18 cellular contexts compared by ENCODE assay signal in the genomic region with DNA sequence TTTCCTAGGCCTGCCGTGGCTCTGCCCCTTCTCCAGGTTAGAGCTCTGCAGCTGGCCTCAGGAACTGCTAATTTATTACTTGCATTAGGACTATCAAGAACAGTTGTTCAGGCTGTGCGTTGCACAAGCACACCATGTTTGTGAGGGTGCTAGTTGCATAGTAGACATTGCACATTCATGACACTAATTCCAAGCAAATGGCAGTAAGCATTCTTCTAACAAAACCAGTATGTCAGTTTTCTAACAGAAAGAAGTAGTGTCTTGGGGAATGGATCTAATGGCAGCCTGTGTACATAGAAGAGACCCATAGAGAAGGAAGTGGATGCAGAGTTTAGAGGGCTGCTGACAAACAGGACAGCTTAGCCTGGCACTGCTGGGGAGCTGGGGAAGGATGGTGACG. TPM values are rescaled to one million over a fixed set of nuclear protein-coding genes. Genes with fewer than 3 reads are reported as not detected.
DNase-seq lines count a peak whose midpoint lies in the region; ATAC-seq and TF ChIP-seq lines count a peak whose summit lies in the region.
"Had no signal": no experiment of that assay in that cellular context is flagged by ENCODE, and none has a peak within 500 bp of the region (broad histone marks: within the 10 kb centered on the region; RNA-seq: fewer than 3 reads in every experiment).

No MANE protein-coding gene starts in this region.

- no peak overlapping the region for H3K14ac ChIP-seq in trophoblast cell (ENCODE audit: low read length)

- no peak overlapping the region for H4K12ac ChIP-seq in trophoblast cell (ENCODE audit: low read depth, low read length)

- intact Hi-C loops in heart right ventricle (cut with DNase I), result loop anchor here in 1 of 10 donors (10.0 kb wide), 1 partner anchor 89 kb away; no protein-coding TSS in a partner anchor

- no peak overlapping the region for H3K4me2 ChIP-seq in mesendoderm (ENCODE audit: low read length)
- no peak overlapping the region for H3K4me2 ChIP-seq in trophoblast cell (ENCODE audit: low read length)
- H3K4me2 ChIP-seq: A549, BLaER1 had no signal

- no peaks in the 10 kb centered on the region for H3K36me3 ChIP-seq in mesendoderm (ENCODE audit: control insufficient read depth, insufficient read depth, low read length)
- H3K36me3 ChIP-seq in trophoblast cell (ENCODE audit: control insufficient read depth in 1 of 2, insufficient read depth in 2 of 2, low read length in 2 of 2), result no peaks in the 10 kb centered on the region
- peaks cover 0 to 53% (median 0%) of the 10 kb centered on the region in 9 donors for H3K36me3 ChIP-seq in heart right ventricle
- H3K36me3 ChIP-seq: BE2C, BLaER1 had no signal

- H3K27me3 ChIP-seq in mesendoderm (ENCODE audit: insufficient read depth, low read length, poor library complexity), result no peaks in the 10 kb centered on the region
- H3K27me3 ChIP-seq in trophoblast cell (ENCODE audit: insufficient read depth, low read length), result no peaks in the 10 kb centered on the region
- H3K27me3 ChIP-seq in heart right ventricle, result no peaks in the 10 kb centered on the region
- H3K27me3 ChIP-seq: BE2C, BLaER1 had no signal

- H4K5ac ChIP-seq in mesendoderm (ENCODE audit: low read length), result no peak overlapping the region

- H4K91ac ChIP-seq in trophoblast cell (ENCODE audit: low read depth, low read length), result no peak overlapping the region

- peaks cover under 1% of the 10 kb centered on the region for H3K4me1 ChIP-seq in mesendoderm (ENCODE audit: control insufficient read depth, low read depth, low read length)
- peaks cover 7 to 16% of the 10 kb centered on the region in 2 experiments for H3K4me1 ChIP-seq in trophoblast cell (ENCODE audit: control insufficient read depth in 1 of 2, insufficient read depth in 2 of 2, low read length in 2 of 2)
- H3K4me1 ChIP-seq in heart right ventricle, result peaks cover 0 to 12% (median 8%) of the 10 kb centered on the region in 9 donors
- H3K4me1 ChIP-seq: A549, Caco-2 had no signal

- H2BK15ac ChIP-seq in mesendoderm (replicated peaks; ENCODE audit: low read depth), result no peak overlapping the region

- no peak overlapping the region for H3K56ac ChIP-seq in mesendoderm (ENCODE audit: low read length)

- H3K9ac ChIP-seq in mesendoderm (ENCODE audit: low read length) (no peak overlapping the region), trophoblast cell (ENCODE audit: low read length) (no peak overlapping the region)
- H3K9ac ChIP-seq: BLaER1 had no signal

- H3K4me3 ChIP-seq in AG10803 (ENCODE audit: low read length) (no peak overlapping the region), mesendoderm (ENCODE audit: low read length) (no peak overlapping the region), trophoblast cell (ENCODE audit: low read depth, low read length) (no peak overlapping the region), heart right ventricle (no peak overlapping the region)
- H3K4me3 ChIP-seq: A549, BLaER1 had no signal

- no CpG with 5 or more reads among the region's 3 CpGs for WGBS in mesendoderm (ENCODE audit: extremely low coverage, insufficient coverage, low lambda C conversion rate)
- no CpG with 5 or more reads among the region's 3 CpGs for WGBS in trophoblast cell (ENCODE audit: extremely low coverage, insufficient coverage, insufficient read length)
- 91 to 96% methylated on average over 3 of the region's 3 CpGs for WGBS in heart right ventricle, 2 donors

- H3K18ac ChIP-seq in mesendoderm (ENCODE audit: low read length), result no peak overlapping the region
- H3K18ac ChIP-seq in trophoblast cell (ENCODE audit: low read length), result no peak overlapping the region

- DNase-seq in AG10803 (ENCODE audit: low read depth) (peak; percentile 10), mesendoderm (no peak), trophoblast cell (peak; percentile 41 to 66), omental fat pad (ENCODE audit: low spot score) (no peak), heart right ventricle (no peak), NCI-H226 (no peak)
- DNase-seq: BE2C; C1 segment of cervical spinal cord; Caco-2; Calu3; CD4-positive, alpha-beta T cell; CD8-positive, alpha-beta T cell; DMS79 treated with DMSO at 0.1 percent for 48 hours; GF-D8 had no signal

- H3K79me2 ChIP-seq in mesendoderm (ENCODE audit: control insufficient read depth, insufficient read depth, low read length), result no peaks in the 10 kb centered on the region
- no peaks in the 10 kb centered on the region for H3K79me2 ChIP-seq in trophoblast cell (ENCODE audit: control insufficient read depth, insufficient read depth, low read length, poor library complexity)

- TF ChIP-seq CTCF in AG10803 (conservative IDR thresholded peaks at IDR 0.05; ENCODE audit: low read length) (no peak), VCaP (conservative IDR thresholded peaks at IDR 0.05) (no peak), omental fat pad (IDR thresholded peaks at IDR 0.05) (no peak), heart right ventricle (IDR thresholded peaks at IDR 0.05) (no peak)

- H3K79me1 ChIP-seq in mesendoderm (ENCODE audit: low read length) (no peaks in the 10 kb centered on the region), trophoblast cell (ENCODE audit: low read length) (no peaks in the 10 kb centered on the region)

- H3K27ac ChIP-seq in VCaP, result peak overlapping the region; percentile 90
- no peak overlapping the region for H3K27ac ChIP-seq in mesendoderm (ENCODE audit: low read depth, low read length)
- no peak overlapping the region for H3K27ac ChIP-seq in trophoblast cell (ENCODE audit: low read depth, low read length)
- no peak overlapping the region for H3K27ac ChIP-seq in heart right ventricle
- H3K27ac ChIP-seq: A549, BLaER1 had no signal

- H2AK5ac ChIP-seq in mesendoderm (ENCODE audit: low read length) (no peak overlapping the region), trophoblast cell (ENCODE audit: low read length) (no peak overlapping the region)

- no peak overlapping the region for H4K8ac ChIP-seq in mesendoderm (ENCODE audit: low read depth, low read length)
- H4K8ac ChIP-seq in trophoblast cell (ENCODE audit: low read depth, low read length), result no peak overlapping the region

- ATAC-seq in omental fat pad (ENCODE audit: low FRiP score) (no peak), HG03045 (IDR thresholded peaks at IDR 0.05; ENCODE audit: unreplicated experiment) (no peak), heart right ventricle (no peak)
- ATAC-seq: A549; CD8-positive, alpha-beta T cell had no signal

- no peak overlapping the region for H3K4ac ChIP-seq in mesendoderm (ENCODE audit: low read depth, low read length)
- H3K4ac ChIP-seq in trophoblast cell (ENCODE audit: low read depth, low read length), result no peak overlapping the region

- no peak overlapping the region for H2BK120ac ChIP-seq in mesendoderm (ENCODE audit: low read depth, low read length)
- no peak overlapping the region for H2BK120ac ChIP-seq in trophoblast cell (ENCODE audit: insufficient read depth, low read length, poor library complexity)

- H3K23ac ChIP-seq in mesendoderm (ENCODE audit: low read length) (peak overlapping the region; percentile 66), trophoblast cell (ENCODE audit: low read length) (no peak overlapping the region)

- no peak overlapping the region for H2BK12ac ChIP-seq in trophoblast cell (ENCODE audit: low read length)

- H2BK5ac ChIP-seq in mesendoderm (ENCODE audit: low read length), result no peak overlapping the region
- no peak overlapping the region for H2BK5ac ChIP-seq in trophoblast cell (ENCODE audit: low read depth, low read length, poor library complexity)

- H3K9me3 ChIP-seq in trophoblast cell (ENCODE audit: insufficient read depth, low read depth, low read length) (no peaks in the 10 kb centered on the region), heart right ventricle (no peaks in the 10 kb centered on the region)
- H3K9me3 ChIP-seq: A549, BE2C, BLaER1, Caco-2 had no signal

- H2AFZ ChIP-seq in trophoblast cell (ENCODE audit: insufficient read depth, low read length, poor library complexity), result no peak overlapping the region

RNA-seq across cellular contexts. Expression of a gene that starts 53.9 kb away (rescaled TPM):
- polyA plus RNA-seq in mesendoderm (2013, experiment 1 of 2), result 380 TPM
- polyA plus RNA-seq in mesendoderm (2013, experiment 2 of 2), result 374 TPM
- 159 TPM in 2 replicates for polyA plus RNA-seq in trophoblast cell (2013)
- total RNA-seq in omental fat pad (10 to 100 TPM; 62.4 to 70.9 (median 68.8) TPM), heart right ventricle (100 to 1,000 TPM; 102 to 151 (median 130) TPM)
- 100 to 1,000 TPM; 123 to 142 TPM for polyA plus RNA-seq in heart right ventricle

RNA-seq across cellular contexts. Expression of a gene that starts 54.3 kb away (rescaled TPM):
- 19.9 TPM for polyA plus RNA-seq in mesendoderm (2013, experiment 1 of 2)
- polyA plus RNA-seq in mesendoderm (2013, experiment 2 of 2), result 19.1 TPM
- 41.2 and 42.9 TPM in 2 replicates for polyA plus RNA-seq in trophoblast cell (2013)
- total RNA-seq in omental fat pad (10 to 100 TPM; 57.9 to 80.7 (median 69.6) TPM), heart right ventricle (10 to 100 TPM; 19.3 to 28.3 (median 22.8) TPM)
- 10 to 100 TPM; 11.1 to 13.2 TPM for polyA plus RNA-seq in heart right ventricle

Comparison
In these comparisons a context has a peak if more than half of its experiments do, and no peak if none do; other contexts are left out.
1. DNase-seq: peak in AG10803 (single experiment) and trophoblast cell (2 of 2); none in mesendoderm (single experiment), omental fat pad (single experiment), heart right ventricle (0 of 2) and NCI-H226 (single experiment).